8 cellular contexts compared by ENCODE assay signal in genomic region chr17:68259586-68259985, GRCh38. TPM values are rescaled to one million over a fixed set of nuclear protein-coding genes. Genes with fewer than 3 reads are reported as not detected.
DNase-seq lines count a peak whose midpoint lies in the region; ATAC-seq and TF ChIP-seq lines count a peak whose summit lies in the region.
"Not testable (repeated sequence)": the region's sequence is repeated elsewhere in the genome, so short reads cannot be mapped to it uniquely, and the experiment has no call there.

No MANE protein-coding gene starts in this region.

- not testable (repeated sequence) for H4K20me1 ChIP-seq in BLaER1; GM23248 (ENCODE audit: insufficient read depth)

- not testable (repeated sequence) for H3K9me3 Mint-ChIP-seq in T-helper 1 cell treated with Interleukin-12 subunit alpha and Interleukin-12 subunit beta and Interleukin-4 antibody, amounts not matched to agents 30 μg/mL and 1 μg/mL, for 36 hours; activated naive CD4-positive, alpha-beta T cell treated with anti-CD3 and anti-CD28 coated beads, Interleukin-2, amount 50 U/mL, for 72 hours; endodermal cell; naive thymus-derived CD4-positive, alpha-beta T cell; stimulated activated naive CD8-positive, alpha-beta T cell treated with anti-CD3 and anti-CD28 coated beads, Interleukin-15, Interleukin-2, amounts not matched to agents 100 ng/mL and 50 ng/mL, for 24 hours

- H3K36me3 ChIP-seq in BLaER1; GM23248 (ENCODE audit: low read depth); naive thymus-derived CD4-positive, alpha-beta T cell (ENCODE audit: control insufficient read depth in 2 of 3, insufficient read depth in 3 of 3, low read length in 3 of 3): not testable (repeated sequence)
- H3K36me3 ChIP-seq in endodermal cell (ENCODE audit: control insufficient read depth, insufficient read depth, low read length): peaks cover 21% of the 10 kb centered on the region

- H3F3A ChIP-seq in GM23248 (ENCODE audit: insufficient read depth): not testable (repeated sequence)

- CTCF ChIA-PET in naive thymus-derived CD4-positive, alpha-beta T cell (lab: Charles Lee): interaction anchor here (1.5 kb wide), 1 partner anchor 173 kb away, joined by 3 read pairs; no protein-coding TSS in a partner anchor

- POLR2A ChIA-PET in naive thymus-derived CD4-positive, alpha-beta T cell (lab: Charles Lee): interaction anchor here (1.0 to 3.8 kb wide), 5 partner anchors 11 to 199 kb away, joined by 5 to 40 read pairs (median 7); partner anchors contain the start of genes AMZ2, ARSG and SLC16A6

- H3K27me3 ChIP-seq in BLaER1; GM23248 (replicated peaks; ENCODE audit: insufficient read depth); endodermal cell (ENCODE audit: control insufficient read depth, insufficient read depth, low read length, poor library complexity, severe bottlenecking); naive thymus-derived CD4-positive, alpha-beta T cell (ENCODE audit: control insufficient read depth in 2 of 2, insufficient read depth in 2 of 2, low read length in 2 of 2): not testable (repeated sequence)

- H3K27ac Mint-ChIP-seq in T-helper 1 cell treated with Interleukin-12 subunit alpha and Interleukin-12 subunit beta and Interleukin-4 antibody, amounts not matched to agents 30 μg/mL and 1 μg/mL, for 36 hours: peak overlapping the region; percentile 80
- H3K27ac Mint-ChIP-seq in activated naive CD4-positive, alpha-beta T cell treated with anti-CD3 and anti-CD28 coated beads, Interleukin-2, amount 50 U/mL, for 72 hours: peak overlapping the region; percentile 37 to 84
- H3K27ac Mint-ChIP-seq in endodermal cell: not testable (repeated sequence)
- peak overlapping the region; percentile 87 to 96 (median 92) for H3K27ac Mint-ChIP-seq in naive thymus-derived CD4-positive, alpha-beta T cell
- H3K27ac Mint-ChIP-seq in stimulated activated naive CD8-positive, alpha-beta T cell treated with anti-CD3 and anti-CD28 coated beads, Interleukin-15, Interleukin-2, amounts not matched to agents 100 ng/mL and 50 ng/mL, for 24 hours: peak overlapping the region; percentile 92

- H3K36me3 Mint-ChIP-seq in T-helper 1 cell treated with Interleukin-12 subunit alpha and Interleukin-12 subunit beta and Interleukin-4 antibody, amounts not matched to agents 30 μg/mL and 1 μg/mL, for 36 hours (ENCODE audit: low read depth): peaks cover 34% of the 10 kb centered on the region
- H3K36me3 Mint-ChIP-seq in activated naive CD4-positive, alpha-beta T cell treated with anti-CD3 and anti-CD28 coated beads, Interleukin-2, amount 50 U/mL, for 72 hours: peaks cover 16 to 25% of the 10 kb centered on the region in 2 donors
- H3K36me3 Mint-ChIP-seq in endodermal cell (ENCODE audit: low read depth): peaks cover 23% of the 10 kb centered on the region
- H3K36me3 Mint-ChIP-seq in naive thymus-derived CD4-positive, alpha-beta T cell: peaks cover 0 to 27% (median 5%) of the 10 kb centered on the region in 5 donors
- H3K36me3 Mint-ChIP-seq in stimulated activated naive CD8-positive, alpha-beta T cell treated with anti-CD3 and anti-CD28 coated beads, Interleukin-15, Interleukin-2, amounts not matched to agents 100 ng/mL and 50 ng/mL, for 24 hours (ENCODE audit: low read depth): peaks cover 30% of the 10 kb centered on the region

- H3K27ac ChIP-seq in BLaER1: peak overlapping the region; percentile 77
- not testable (repeated sequence) for H3K27ac ChIP-seq in GM23248; endodermal cell (ENCODE audit: low read depth, low read length)
- peak overlapping the region; percentile 92 for H3K27ac ChIP-seq in naive thymus-derived CD4-positive, alpha-beta T cell (ENCODE audit: low read depth, low read length)

- in situ Hi-C loops in GM23248 (cut with MboI): not testable (repeated sequence)

- H3K4me3 ChIP-seq in BLaER1; naive thymus-derived CD4-positive, alpha-beta T cell (ENCODE audit: low read length): not testable (repeated sequence)
- peak overlapping the region; percentile 29; the same call in 1 of the 2 replicates for H3K4me3 ChIP-seq in GM23248
- peak overlapping the region; percentile 40 for H3K4me3 ChIP-seq in endodermal cell (ENCODE audit: low read length)

- H3K4me1 ChIP-seq in BLaER1: peaks cover 90% of the 10 kb centered on the region
- H3K4me1 ChIP-seq in GM23248 (ENCODE audit: insufficient read depth); endodermal cell (ENCODE audit: control insufficient read depth, insufficient read depth, low read length): not testable (repeated sequence)
- peaks cover 64 to 71% of the 10 kb centered on the region in 2 donors for H3K4me1 ChIP-seq in naive thymus-derived CD4-positive, alpha-beta T cell (ENCODE audit: control insufficient read depth in 2 of 2, insufficient read depth in 2 of 2, low read length in 2 of 2)

- H3K9me3 ChIP-seq in BLaER1; GM23248 (ENCODE audit: low read depth); endodermal cell (ENCODE audit: control insufficient read depth, low read length); naive thymus-derived CD4-positive, alpha-beta T cell (ENCODE audit: control insufficient read depth in 2 of 3, low read length in 3 of 3): not testable (repeated sequence)

- intact Hi-C loops in naive thymus-derived CD4-positive, alpha-beta T cell (cut with micrococcal nuclease): loop anchor here in 1 of 2 donors (1.0 to 2.0 kb wide), 2 partner anchors 59 to 177 kb away; no protein-coding TSS in a partner anchor

- H3K4me2 ChIP-seq in BLaER1: peak overlapping the region; percentile 69
- H3K4me2 ChIP-seq in GM23248 (ENCODE audit: unreplicated experiment): not testable (repeated sequence)

- H3K4me1 Mint-ChIP-seq in T-helper 1 cell treated with Interleukin-12 subunit alpha and Interleukin-12 subunit beta and Interleukin-4 antibody, amounts not matched to agents 30 μg/mL and 1 μg/mL, for 36 hours (ENCODE audit: low read depth): peaks cover 66% of the 10 kb centered on the region
- not testable (repeated sequence) for H3K4me1 Mint-ChIP-seq in endodermal cell
- H3K4me1 Mint-ChIP-seq in naive thymus-derived CD4-positive, alpha-beta T cell: peaks cover 33 to 79% (median 70%) of the 10 kb centered on the region in 7 donors
- peaks cover 72% of the 10 kb centered on the region for H3K4me1 Mint-ChIP-seq in stimulated activated naive CD8-positive, alpha-beta T cell treated with anti-CD3 and anti-CD28 coated beads, Interleukin-15, Interleukin-2, amounts not matched to agents 100 ng/mL and 50 ng/mL, for 24 hours (ENCODE audit: low read depth)

- not testable (repeated sequence) for ATAC-seq in activated naive CD4-positive, alpha-beta T cell treated with anti-CD3 and anti-CD28 coated beads, Interleukin-2, amount 50 U/mL, for 72 hours; naive thymus-derived CD4-positive, alpha-beta T cell

- H3K9ac ChIP-seq in BLaER1: 0 out of 2 replicates have a peak overlapping the region, but pooled peaks have one; percentile 7
- not testable (repeated sequence) for H3K9ac ChIP-seq in GM23248; endodermal cell (ENCODE audit: extremely low read depth, low read length, poor library complexity, severe bottlenecking)

- 81 to 85% methylated on average over 4 of the region's 4 CpGs for WGBS in GM23248 (ENCODE audit: low coverage in 1 of 2, low lambda C conversion rate in 2 of 2, missing lambda C conversion rate in 2 of 2), 2 experiments
- 85% methylated on average over 2 of the region's 4 CpGs; no CpG with 5 or more reads in 1 of the 2 experiments for WGBS in endodermal cell (ENCODE audit: insufficient coverage in 1 of 2, insufficient read length in 1 of 2), 2 experiments

- H3K9me2 ChIP-seq in GM23248 (ENCODE audit: insufficient read depth): not testable (repeated sequence)

- peak overlapping the region; percentile 64 for H3K4me3 Mint-ChIP-seq in T-helper 1 cell treated with Interleukin-12 subunit alpha and Interleukin-12 subunit beta and Interleukin-4 antibody, amounts not matched to agents 30 μg/mL and 1 μg/mL, for 36 hours
- peak overlapping the region; percentile 42 for H3K4me3 Mint-ChIP-seq in endodermal cell
- peak overlapping the region; percentile 51 to 79 (median 68) for H3K4me3 Mint-ChIP-seq in naive thymus-derived CD4-positive, alpha-beta T cell
- H3K4me3 Mint-ChIP-seq in stimulated activated naive CD8-positive, alpha-beta T cell treated with anti-CD3 and anti-CD28 coated beads, Interleukin-15, Interleukin-2, amounts not matched to agents 100 ng/mL and 50 ng/mL, for 24 hours: peak overlapping the region; percentile 80

- 0 out of 2 replicates have a peak overlapping the region, but pooled peaks have one; percentile 69 for H2AFZ ChIP-seq in GM23248

- H3K27me3 Mint-ChIP-seq in T-helper 1 cell treated with Interleukin-12 subunit alpha and Interleukin-12 subunit beta and Interleukin-4 antibody, amounts not matched to agents 30 μg/mL and 1 μg/mL, for 36 hours (ENCODE audit: low read depth); endodermal cell (ENCODE audit: insufficient read depth); naive thymus-derived CD4-positive, alpha-beta T cell; stimulated activated naive CD8-positive, alpha-beta T cell treated with anti-CD3 and anti-CD28 coated beads, Interleukin-15, Interleukin-2, amounts not matched to agents 100 ng/mL and 50 ng/mL, for 24 hours: not testable (repeated sequence)

- not testable (repeated sequence) for DNase-seq in GM23248; activated naive CD4-positive, alpha-beta T cell treated with anti-CD3 and anti-CD28 coated beads, Interleukin-2, amount 50 U/mL, for 72 hours (ENCODE audit: low spot score in 2 of 2); endodermal cell; naive thymus-derived CD4-positive, alpha-beta T cell
- DNase-seq in NAMALWA (ENCODE audit: low spot score): peak; percentile 63

- not testable (repeated sequence) for TF ChIP-seq CTCF in endodermal cell (conservative IDR thresholded peaks at IDR 0.05)

- not testable (repeated sequence) for H3K79me2 ChIP-seq in GM23248 (ENCODE audit: insufficient read depth)

RNA-seq across cellular contexts. Expression of gene AMZ2, which starts 11.7 kb away (rescaled TPM):
- total RNA-seq in GM23248 (2014; rRNA removed; shearing (Covaris generic)): 81.6 and 96.7 TPM in 2 replicates
- 117 and 120 TPM in 2 replicates for polyA plus RNA-seq in GM23248 (2016; fragmentation: Nextera tagmentation; extraction: Ambion mirVana)
- total RNA-seq in activated naive CD4-positive, alpha-beta T cell treated with anti-CD3 and anti-CD28 coated beads, Interleukin-2, amount 50 U/mL, for 72 hours: 100 to 1,000 TPM; 106 to 113 TPM
- 10 to 100 TPM; 64.0 to 89.4 TPM for total RNA-seq in endodermal cell
- 88.9 TPM for polyA plus RNA-seq in endodermal cell (2013, experiment 1 of 2)
- polyA plus RNA-seq in endodermal cell (2013, experiment 2 of 2): 86.9 TPM
- 10 to 100 TPM; 47.6 to 85.5 (median 73.8) TPM for total RNA-seq in naive thymus-derived CD4-positive, alpha-beta T cell
- polyA plus RNA-seq in naive thymus-derived CD4-positive, alpha-beta T cell: 100 to 1,000 TPM in 1 of 2 donors, 10 to 100 TPM in 1; 98.4 to 103 TPM

RNA-seq across cellular contexts. Expression of gene SLC16A6, which starts 31.3 kb away (rescaled TPM):
- total RNA-seq in GM23248 (2014; rRNA removed; shearing (Covaris generic)): 0.13 and 0.32 TPM in 2 replicates
- polyA plus RNA-seq in GM23248 (2016; fragmentation: Nextera tagmentation; extraction: Ambion mirVana): 0.16 and 0.30 TPM in 2 replicates
- 1 to 10 TPM in 1 of 2 donors, under 1 TPM in 1; 0.39 to 2.4 TPM for total RNA-seq in activated naive CD4-positive, alpha-beta T cell treated with anti-CD3 and anti-CD28 coated beads, Interleukin-2, amount 50 U/mL, for 72 hours
- under 1 TPM; 0.18 to 0.58 TPM for total RNA-seq in endodermal cell
- 0.32 TPM for polyA plus RNA-seq in endodermal cell (2013, experiment 1 of 2)
- polyA plus RNA-seq in endodermal cell (2013, experiment 2 of 2): 0.37 TPM
- total RNA-seq in naive thymus-derived CD4-positive, alpha-beta T cell: 10 to 100 TPM in 1 of 5 experiments, 1 to 10 TPM in 4; 4.0 to 12.5 (median 6.8) TPM
- polyA plus RNA-seq in naive thymus-derived CD4-positive, alpha-beta T cell: 1 to 10 TPM in 1 of 2 donors, under 1 TPM in 1; 0.74 to 1.1 TPM

RNA-seq across cellular contexts. Expression of gene ARSG, which starts 31.7 kb away (rescaled TPM):
- total RNA-seq in GM23248 (2014; rRNA removed; shearing (Covaris generic)): 2.8 and 9.1 TPM in 2 replicates
- polyA plus RNA-seq in GM23248 (2016; fragmentation: Nextera tagmentation; extraction: Ambion mirVana): 5.0 and 5.6 TPM in 2 replicates
- 10 to 100 TPM in 1 of 2 donors, 1 to 10 TPM in 1; 1.8 to 12.1 TPM for total RNA-seq in activated naive CD4-positive, alpha-beta T cell treated with anti-CD3 and anti-CD28 coated beads, Interleukin-2, amount 50 U/mL, for 72 hours
- total RNA-seq in endodermal cell: 10 to 100 TPM in 1 of 2 donors, 1 to 10 TPM in 1; 4.4 to 14.1 TPM
- polyA plus RNA-seq in endodermal cell (2013, experiment 1 of 2): 6.2 TPM
- 5.0 TPM for polyA plus RNA-seq in endodermal cell (2013, experiment 2 of 2)
- total RNA-seq in naive thymus-derived CD4-positive, alpha-beta T cell: 10 to 100 TPM in 4 of 5 experiments, 1 to 10 TPM in 1; 7.3 to 20.0 (median 13.2) TPM
- polyA plus RNA-seq in naive thymus-derived CD4-positive, alpha-beta T cell: 1 to 10 TPM; 7.9 to 8.5 TPM
